Comparison of ENCODE assay signal across 8 cellular contexts in genomic region chr5:55994502-55994997, GRCh38. TPM values are rescaled to one million over a fixed set of nuclear protein-coding genes. Genes with fewer than 3 reads are reported as not detected.
DNase-seq lines count a peak whose midpoint lies in the region; ATAC-seq and TF ChIP-seq lines count a peak whose summit lies in the region.

IL6ST (minus strand) TSS chr5:55994963; CDS start chr5:55976278, 18,685 bp downstream.

- H3K36me3 ChIP-seq in adipocyte (ENCODE audit: control insufficient read depth, insufficient read depth, low read length, severe bottlenecking) = no peaks in the 10 kb centered on the region

- H3K9me3 ChIP-seq in adipocyte (ENCODE audit: control insufficient read depth, low read length) = no peaks in the 10 kb centered on the region

- H3K9me3 Mint-ChIP-seq in HFFc6 (no peaks in the 10 kb centered on the region), progenitor cell of endocrine pancreas (ENCODE audit: low read depth) (peaks cover 3% of the 10 kb centered on the region)

- no peaks in the 10 kb centered on the region for H3K27me3 ChIP-seq in adipocyte (replicated peaks; ENCODE audit: control insufficient read depth, insufficient read depth, low read length)

- H3K4me3 Mint-ChIP-seq in HFFc6 (peak within 1 kb of the TSS; percentile 97), progenitor cell of endocrine pancreas (ENCODE audit: low read depth) (peak within 1 kb of the TSS; percentile 90)

- H3K4me1 ChIP-seq in adipocyte (ENCODE audit: control insufficient read depth, insufficient read depth, low read length) = peaks cover 45% of the 10 kb centered on the region

- TF ChIP-seq CTCF in HFFc6 (IDR thresholded peaks at IDR 0.05) (no peak), progenitor cell of endocrine pancreas (IDR thresholded peaks at IDR 0.05; ENCODE audit: unreplicated experiment) (no peak)

- H3K4me1 Mint-ChIP-seq in HFFc6 (ENCODE audit: low read depth) = peaks cover 70% of the 10 kb centered on the region
- H3K4me1 Mint-ChIP-seq in progenitor cell of endocrine pancreas (ENCODE audit: low read depth) = peaks cover 33% of the 10 kb centered on the region

- peak within 1 kb of the TSS; percentile 100 for H3K9ac ChIP-seq in adipocyte (ENCODE audit: low read length)

- H3K27me3 Mint-ChIP-seq in HFFc6 (ENCODE audit: insufficient read depth) = peaks cover 3% of the 10 kb centered on the region
- H3K27me3 Mint-ChIP-seq in progenitor cell of endocrine pancreas = no peaks in the 10 kb centered on the region

- peak; percentile 13 to 19 for DNase-seq in activated CD8-positive, alpha-beta memory T cell treated with anti-CD3 and anti-CD28 coated beads for 4 hours (ENCODE audit: low read depth in 2 of 2)
- no peak for DNase-seq in activated CD8-positive, alpha-beta memory T cell treated with anti-CD3 and anti-CD28 coated beads, Interleukin-2, amount 50 U/mL, for 48 hours
- DNase-seq in HFFc6 = peak; percentile 60
- peak; percentile 85 for DNase-seq in NCI-H226
- DNase-seq in adipocyte (ENCODE audit: low read depth) = peak; percentile 81
- no peak for DNase-seq in left cardiac atrium
- no peak for DNase-seq in progenitor cell of endocrine pancreas (ENCODE audit: low spot score, unreplicated experiment)
- no peak for DNase-seq in COR-L47 (lab: John Stamatoyannopoulos, UW)

- intact Hi-C loops in left cardiac atrium (cut with DNase I) = no loop called here

- H3K36me3 Mint-ChIP-seq in HFFc6 (ENCODE audit: low read depth) (peaks cover 11% of the 10 kb centered on the region), progenitor cell of endocrine pancreas (ENCODE audit: insufficient read depth) (peaks cover 3% of the 10 kb centered on the region)

- H3K27ac Mint-ChIP-seq in HFFc6 (peak within 1 kb of the TSS; percentile 93), progenitor cell of endocrine pancreas (peak within 1 kb of the TSS; percentile 95)

- peak within 1 kb of the TSS; percentile 96 for H3K4me3 ChIP-seq in adipocyte (ENCODE audit: low read length)

- ATAC-seq in left cardiac atrium = peak; percentile 61 to 70

RNA-seq across cellular contexts. Expression of gene IL6ST, which starts in this region (rescaled TPM):
- 100 to 1,000 TPM; 187 to 265 (median 216) TPM for total RNA-seq in HFFc6 (2021; fragmentation: NEBNext Ultra II Directional; extraction: Animal tissue kit (Norgen Biotek cat#: 25700))
- total RNA-seq in left cardiac atrium = 100 to 1,000 TPM; 204 to 261 TPM
- 51.2 and 53.2 TPM in 2 replicates for total RNA-seq in progenitor cell of endocrine pancreas

Comparison
In these comparisons a context has a peak if more than half of its experiments do, and no peak if none do; other contexts are left out.
1. DNase-seq: peak in activated CD8-positive, alpha-beta memory T cell treated with anti-CD3 and anti-CD28 coated beads for 4 hours (2 of 2), HFFc6 (single experiment), NCI-H226 (single experiment) and adipocyte (single experiment); none in activated CD8-positive, alpha-beta memory T cell treated with anti-CD3 and anti-CD28 coated beads, Interleukin-2, amount 50 U/mL, for 48 hours (single experiment), left cardiac atrium (single experiment), progenitor cell of endocrine pancreas (single experiment) and COR-L47 (single experiment).